17 cellular contexts compared by ENCODE assay signal in the genomic region with DNA sequence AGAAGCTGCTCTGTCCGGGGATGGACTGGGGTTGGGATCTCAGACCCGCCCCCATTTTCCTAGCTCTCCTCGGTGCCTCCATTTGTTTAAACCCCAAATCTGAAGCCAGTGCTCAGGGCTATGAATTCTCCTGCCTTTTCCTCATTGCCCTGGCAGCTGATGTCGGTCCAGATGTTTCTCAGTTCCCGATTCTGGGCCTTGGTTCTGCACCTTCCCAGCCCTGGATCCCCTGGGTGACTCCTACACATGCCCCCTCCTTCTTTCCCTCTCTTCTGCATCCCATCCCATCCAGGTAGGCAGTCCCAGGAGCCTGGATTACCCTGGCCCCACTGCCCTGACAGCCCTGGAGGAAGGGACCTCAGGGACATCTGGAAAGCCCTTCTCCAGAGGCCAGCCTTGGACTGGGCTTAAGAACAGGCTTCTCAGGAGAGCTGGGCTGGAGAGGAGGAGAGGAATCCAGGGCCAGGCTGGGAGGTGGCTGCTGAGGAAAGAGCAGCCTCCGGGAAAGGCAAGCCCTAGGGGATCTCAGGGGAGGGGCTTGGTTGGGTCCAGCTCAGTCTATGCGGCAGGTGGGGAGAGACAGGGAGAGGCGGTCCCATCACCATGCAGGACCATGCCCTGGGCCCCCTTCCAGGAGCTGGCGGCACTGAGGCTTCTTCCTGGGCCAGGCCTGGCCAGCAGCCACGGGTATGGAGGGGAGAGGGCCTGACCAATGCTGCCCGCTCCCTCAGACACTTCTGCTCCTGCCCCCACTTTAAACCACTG. TPM values are rescaled to one million over a fixed set of nuclear protein-coding genes. Genes with fewer than 3 reads are reported as not detected.
A peak's percentile ranks its signal among the peaks of the same experiment; 100 is the strongest.
DNase-seq lines count a peak whose midpoint lies in the region; ATAC-seq and TF ChIP-seq lines count a peak whose summit lies in the region.
"Had no signal": no experiment of that assay in that cellular context is flagged by ENCODE, and none has a peak within 500 bp of the region (broad histone marks: within the 10 kb centered on the region; RNA-seq: fewer than 3 reads in every experiment).

No MANE protein-coding gene starts in this region.

- ATAC-seq in upper lobe of right lung = no peak
- no peak for ATAC-seq in gastroesophageal sphincter
- ATAC-seq: A549; stimulated activated effector memory CD8-positive, alpha-beta T cell treated with anti-CD3 and anti-CD28 coated beads, Interleukin-12 subunit alpha, Interleukin-12 subunit beta, amount 100 ng/mL, for 72 hours had no signal

- no peak overlapping the region for H3K23ac ChIP-seq in neuronal stem cell (ENCODE audit: low read depth, low read length, poor library complexity)

- H2BK12ac ChIP-seq in neuronal stem cell (ENCODE audit: low read length) = no peak overlapping the region

- no peaks in the 10 kb centered on the region for H3K79me1 ChIP-seq in neuronal stem cell (ENCODE audit: low read depth, low read length)

- H2AK5ac ChIP-seq in neuronal stem cell (ENCODE audit: low read depth, low read length) = no peak overlapping the region

- TF ChIP-seq CTCF in upper lobe of right lung (IDR thresholded peaks at IDR 0.05) (no peak), nephron progenitor cell (IDR thresholded peaks at IDR 0.05) (no peak), gastroesophageal sphincter (IDR thresholded peaks at IDR 0.05) (no peak)

- peaks cover 23% of the 10 kb centered on the region for H3K4me1 Mint-ChIP-seq in nephron progenitor cell

- TF ChIP-seq POLR2A in gastroesophageal sphincter (IDR thresholded peaks at IDR 0.05) = no peak

- H3K9ac ChIP-seq in neuronal stem cell (ENCODE audit: low read depth, low read length, poor library complexity) = no peak overlapping the region
- H3K9ac ChIP-seq: GM23248 had no signal

- H3K4me2 ChIP-seq in neuronal stem cell (ENCODE audit: insufficient read depth, low read length, poor library complexity, severe bottlenecking) = no peak overlapping the region
- H3K4me2 ChIP-seq: A549 had no signal

- peak; percentile 7 for DNase-seq in activated naive CD4-positive, alpha-beta T cell treated with anti-CD3 and anti-CD28 coated beads, Interleukin-2, amount 50 U/mL, for 16 hours
- DNase-seq in activated naive CD4-positive, alpha-beta T cell treated with Interleukin-2 at 50 U/mL for 16 hours = no peak
- DNase-seq in globus pallidus (ENCODE audit: low spot score) (peak; percentile 81), neuronal stem cell (ENCODE audit: low spot score) (no peak), upper lobe of right lung (peak; percentile 60), nephron progenitor cell (no peak), HT-29 (ENCODE audit: low spot score) (no peak)
- DNase-seq: GM23248; KBM-7; NCI-H1694; stimulated activated CD4-positive, alpha-beta T cell treated with anti-CD3 and anti-CD28 coated beads, Interleukin-4, amount 100 ng/mL, for 4 hours had no signal

- H3K27ac Mint-ChIP-seq in nephron progenitor cell = no peak overlapping the region

- no peak overlapping the region for H2BK5ac ChIP-seq in neuronal stem cell (ENCODE audit: low read length)

- intact Hi-C loops in upper lobe of right lung (cut with DNase I) = loop anchor here (5.0 to 10.0 kb wide), 2 partner anchors 128 to 226 kb away; a partner anchor contains a TSS

- peak overlapping the region; percentile 38 for H3K18ac ChIP-seq in neuronal stem cell (ENCODE audit: low read length)

- no peaks in the 10 kb centered on the region for H3K9me3 ChIP-seq in neuronal stem cell (replicated peaks in 1 of 2; ENCODE audit: control insufficient read depth in 2 of 2, insufficient read depth in 1 of 2, low read depth in 1 of 2, low read length in 2 of 2)
- no peaks in the 10 kb centered on the region for H3K9me3 ChIP-seq in upper lobe of right lung
- no peaks in the 10 kb centered on the region for H3K9me3 ChIP-seq in gastroesophageal sphincter
- H3K9me3 ChIP-seq: A549, adrenal gland had no signal

- H4K8ac ChIP-seq in neuronal stem cell (ENCODE audit: low read depth, low read length) = no peak overlapping the region

- H3K27ac ChIP-seq in neuronal stem cell (replicated peaks; ENCODE audit: low read length) = no peak overlapping the region
- no peak overlapping the region for H3K27ac ChIP-seq in upper lobe of right lung
- H3K27ac ChIP-seq in gastroesophageal sphincter = no peak overlapping the region
- H3K27ac ChIP-seq: A549, adrenal gland, GM23248 had no signal

- H2BK120ac ChIP-seq in neuronal stem cell (ENCODE audit: low read depth, low read length) = no peak overlapping the region

- no CpG with 5 or more reads among the region's 11 CpGs for WGBS in neuronal stem cell (ENCODE audit: extremely low coverage in 2 of 2, insufficient read length in 2 of 2, insufficient replicate concordance in 1 of 2), 2 donors
- 66% methylated on average over 4 of the region's 11 CpGs; no CpG with 5 or more reads in 1 of the 2 donors for WGBS in gastroesophageal sphincter (ENCODE audit: low coverage in 1 of 2), 2 donors

- no peak overlapping the region for H3K4me3 ChIP-seq in neuronal stem cell (ENCODE audit: low read length in 2 of 2)
- H3K4me3 ChIP-seq in upper lobe of right lung = no peak overlapping the region
- H3K4me3 ChIP-seq in gastroesophageal sphincter = no peak overlapping the region
- H3K4me3 ChIP-seq: A549, adrenal gland, GM23248 had no signal

- H3K4ac ChIP-seq in neuronal stem cell (ENCODE audit: low read length) = no peak overlapping the region

- H3K4me3 Mint-ChIP-seq in nephron progenitor cell = no peak overlapping the region
- H3K4me3 Mint-ChIP-seq: stimulated activated effector memory CD8-positive, alpha-beta T cell treated with anti-CD3 and anti-CD28 coated beads, Interleukin-12 subunit alpha, Interleukin-12 subunit beta, amount 100 ng/mL, for 72 hours had no signal

- no peak for TF ChIP-seq EP300 in gastroesophageal sphincter (IDR thresholded peaks at IDR 0.05)

- no peaks in the 10 kb centered on the region for H3K36me3 ChIP-seq in neuronal stem cell (replicated peaks in 1 of 2; ENCODE audit: control insufficient read depth in 2 of 2, insufficient read depth in 2 of 2, low read length in 2 of 2)
- H3K36me3 ChIP-seq in upper lobe of right lung = no peaks in the 10 kb centered on the region
- H3K36me3 ChIP-seq in gastroesophageal sphincter = no peaks in the 10 kb centered on the region
- H3K36me3 ChIP-seq: adrenal gland had no signal

- peak overlapping the region; percentile 12 for H2BK15ac ChIP-seq in neuronal stem cell (ENCODE audit: low read length)

- H3K4me1 ChIP-seq in neuronal stem cell (ENCODE audit: control insufficient read depth in 2 of 2, insufficient read depth in 1 of 2, low read depth in 1 of 2, low read length in 2 of 2) (peaks cover 0 to 1% of the 10 kb centered on the region in 2 donors), upper lobe of right lung (no peaks in the 10 kb centered on the region), gastroesophageal sphincter (peaks cover 0 to 10% (median 0%) of the 10 kb centered on the region in 3 donors)
- H3K4me1 ChIP-seq: adrenal gland had no signal

- H3K27me3 ChIP-seq in neuronal stem cell (ENCODE audit: control insufficient read depth in 3 of 3, insufficient read depth in 3 of 3, low read depth in 1 of 3, low read length in 3 of 3) = peaks cover 0 to 60% (median 0%) of the 10 kb centered on the region in 3 experiments
- no peaks in the 10 kb centered on the region for H3K27me3 ChIP-seq in upper lobe of right lung
- H3K27me3 ChIP-seq in gastroesophageal sphincter = no peaks in the 10 kb centered on the region
- H3K27me3 ChIP-seq: adrenal gland had no signal

- H3K9me3 Mint-ChIP-seq in nephron progenitor cell = no peaks in the 10 kb centered on the region
- H3K9me3 Mint-ChIP-seq: stimulated activated effector memory CD8-positive, alpha-beta T cell treated with anti-CD3 and anti-CD28 coated beads, Interleukin-12 subunit alpha, Interleukin-12 subunit beta, amount 100 ng/mL, for 72 hours had no signal

- H2AFZ ChIP-seq in neuronal stem cell (ENCODE audit: low read length) = no peak overlapping the region
- H2AFZ ChIP-seq: GM23248 had no signal

- H4K91ac ChIP-seq in neuronal stem cell (ENCODE audit: low read depth, low read length, poor library complexity) = no peak overlapping the region

- H3K36me3 Mint-ChIP-seq in nephron progenitor cell (ENCODE audit: low read depth) = no peaks in the 10 kb centered on the region
- H3K36me3 Mint-ChIP-seq: stimulated activated effector memory CD8-positive, alpha-beta T cell treated with anti-CD3 and anti-CD28 coated beads, Interleukin-12 subunit alpha, Interleukin-12 subunit beta, amount 100 ng/mL, for 72 hours had no signal

- no peak overlapping the region for H3K14ac ChIP-seq in neuronal stem cell (ENCODE audit: low read length)

- H3K27me3 Mint-ChIP-seq in nephron progenitor cell (ENCODE audit: low read depth, poor library complexity) = peaks cover 6% of the 10 kb centered on the region

RNA-seq across cellular contexts. Expression of a gene that starts 6.8 kb away (rescaled TPM):
- polyA plus RNA-seq in neuronal stem cell (2013, experiment 1 of 2) = not detected
- 0.03 TPM for polyA plus RNA-seq in neuronal stem cell (2013, experiment 2 of 2)
- not detected for total RNA-seq in upper lobe of right lung
- total RNA-seq in HT-29 (2014; rRNA removed; shearing (Covaris generic)) = 107 and 120 TPM in 2 replicates
- total RNA-seq in gastroesophageal sphincter = under 1 TPM in 1 of 4 donors, not detected in 3; 0.12 TPM
- total RNA-seq: GM23248; renal cortical epithelial cell; T-helper 1 cell treated with Interleukin-12 subunit alpha and Interleukin-12 subunit beta and Interleukin-4 antibody, amounts not matched to agents 30 ng/mL and 1 ng/mL, for 36 hours had no signal
- polyA plus RNA-seq: GM23248 had no signal

RNA-seq across cellular contexts. Expression of a gene that starts 29.7 kb away (rescaled TPM):
- 29.3 TPM for polyA plus RNA-seq in neuronal stem cell (2013, experiment 1 of 2)
- 29.7 TPM for polyA plus RNA-seq in neuronal stem cell (2013, experiment 2 of 2)
- 29.7 TPM for total RNA-seq in upper lobe of right lung
- not detected in 2 replicates for total RNA-seq in HT-29 (2014; rRNA removed; shearing (Covaris generic))
- 10 to 100 TPM; 70.1 to 90.9 (median 80.1) TPM for total RNA-seq in gastroesophageal sphincter

RNA-seq across cellular contexts. Expression of a gene that starts 58.5 kb away (rescaled TPM):
- 0.67 TPM for polyA plus RNA-seq in neuronal stem cell (2013, experiment 1 of 2)
- polyA plus RNA-seq in neuronal stem cell (2013, experiment 2 of 2) = 0.72 TPM
- 18.1 TPM for total RNA-seq in upper lobe of right lung
- total RNA-seq in HT-29 (2014; rRNA removed; shearing (Covaris generic)) = not detected in 2 replicates
- 1 to 10 TPM; 2.7 to 9.2 (median 6.3) TPM for total RNA-seq in gastroesophageal sphincter
- total RNA-seq: renal cortical epithelial cell; T-helper 1 cell treated with Interleukin-12 subunit alpha and Interleukin-12 subunit beta and Interleukin-4 antibody, amounts not matched to agents 30 ng/mL and 1 ng/mL, for 36 hours had no signal
- polyA plus RNA-seq: A549 had no signal

Comparison
In these comparisons a context has a peak if more than half of its experiments do, and no peak if none do; other contexts are left out.
1. DNase-seq: peak in activated naive CD4-positive, alpha-beta T cell treated with anti-CD3 and anti-CD28 coated beads, Interleukin-2, amount 50 U/mL, for 16 hours (single experiment), globus pallidus (single experiment) and upper lobe of right lung (single experiment); none in activated naive CD4-positive, alpha-beta T cell treated with Interleukin-2 at 50 U/mL for 16 hours (single experiment), neuronal stem cell (single experiment), nephron progenitor cell (single experiment) and HT-29 (single experiment).
2. RNA of a gene that starts 6.8 kb away (total RNA-seq): 107 to 120 TPM in HT-29; not detected in upper lobe of right lung (single experiment) and 0.12 TPM in gastroesophageal sphincter; every median in the first group is over 10 times any median in the second.
3. RNA of a gene that starts 29.7 kb away (total RNA-seq): 70.1 to 90.9 TPM in gastroesophageal sphincter and 29.7 TPM in upper lobe of right lung (single experiment); not detected in HT-29; every median in the first group is over 10 times any median in the second.